In the genomic region with DNA sequence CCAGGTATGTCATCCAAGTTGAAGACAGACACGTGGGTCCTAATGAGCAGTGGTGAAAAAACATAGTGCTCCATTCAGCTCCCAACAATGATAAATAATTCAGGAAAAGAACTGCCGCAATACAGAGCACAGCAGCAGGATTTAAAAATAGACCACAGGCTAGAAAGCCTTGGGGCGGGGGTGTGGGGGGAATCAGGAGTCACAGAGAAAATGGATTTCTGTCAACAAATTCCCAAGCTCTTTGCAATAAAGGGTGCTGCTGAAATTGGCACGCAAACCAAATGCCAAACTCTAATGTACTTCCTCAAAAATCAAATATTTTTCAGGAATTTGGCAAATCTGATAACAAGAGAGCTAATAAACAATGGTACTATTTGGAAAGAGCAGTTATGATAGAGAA, we compare ENCODE assay signal across 1 cellular context.
TF ChIP-seq lines count a peak whose summit lies in the region.

No MANE protein-coding gene starts in this region.

TF ChIP-seq in IMR-90, 13 proteins besides CTCF, POLR2A, EP300 and RAD21:
- TF ChIP-seq CHD1 (IDR thresholded peaks at IDR 0.05; ENCODE audit: low read depth, low read length) = no peak
- peak; percentile 52; the same call in 1 of the 2 replicates for TF ChIP-seq CEBPB (IDR thresholded peaks at IDR 0.05; ENCODE audit: low read depth, low read length)
- no peak for TF ChIP-seq NFE2L2 (IDR thresholded peaks at IDR 0.05; ENCODE audit: low read depth, low read length)
- TF ChIP-seq MAZ (IDR thresholded peaks at IDR 0.05; ENCODE audit: borderline replicate concordance, low read depth, low read length) = peak; percentile 29; the same call in 1 of the 2 replicates
